7 cellular contexts compared by ENCODE assay signal in genomic region chr13:97224544-97225324, GRCh38. TPM values are rescaled to one million over a fixed set of nuclear protein-coding genes. Genes with fewer than 3 reads are reported as not detected.
DNase-seq lines count a peak whose midpoint lies in the region; ATAC-seq, FAIRE-seq and TF ChIP-seq lines count a peak whose summit lies in the region.

No MANE protein-coding gene starts in this region.

- H3K9me3 ChIP-seq in right cardiac atrium (ENCODE audit: control insufficient read depth, low read length) = no peaks in the 10 kb centered on the region
- no peaks in the 10 kb centered on the region for H3K9me3 ChIP-seq in small intestine (ENCODE audit: control insufficient read depth, low read depth)

- H3K4me3 Mint-ChIP-seq in activated naive CD4-positive, alpha-beta T cell treated with anti-CD3 and anti-CD28 coated beads, Interleukin-2, amount 50 U/mL, for 24 hours = peak overlapping the region; percentile 93

- H3K4me1 Mint-ChIP-seq in activated naive CD4-positive, alpha-beta T cell treated with anti-CD3 and anti-CD28 coated beads, Interleukin-2, amount 50 U/mL, for 24 hours = peaks cover 65% of the 10 kb centered on the region

- no peak for DNase-seq in GM06990 (ENCODE audit: extremely low read depth, insufficient read length)
- DNase-seq in NCI-H1092 treated with DMSO at 0.1 percent for 48 hours (lab: John Stamatoyannopoulos, UW) = peak; percentile 90
- DNase-seq in right cardiac atrium = peak in 1 of 3 donors; percentile 64
- peak; percentile 85 for DNase-seq in small intestine
- DNase-seq in effector CD8-positive, alpha-beta T cell (lab: John Stamatoyannopoulos, UW) = no peak

- H3K4me1 ChIP-seq in right cardiac atrium (ENCODE audit: control insufficient read depth, insufficient read depth, low read length) = peaks cover 19% of the 10 kb centered on the region
- H3K4me1 ChIP-seq in small intestine (ENCODE audit: control insufficient read depth in 2 of 2, insufficient read depth in 1 of 2, low read depth in 1 of 2, low read length in 1 of 2) = peaks cover 11 to 20% of the 10 kb centered on the region in 2 donors

- no peaks in the 10 kb centered on the region for H3K27me3 Mint-ChIP-seq in activated naive CD4-positive, alpha-beta T cell treated with anti-CD3 and anti-CD28 coated beads, Interleukin-2, amount 50 U/mL, for 24 hours

- ATAC-seq in right cardiac atrium = no peak
- no peak for ATAC-seq in GM19455 (IDR thresholded peaks at IDR 0.05; ENCODE audit: unreplicated experiment)

- H3K36me3 ChIP-seq in GM06990 (ENCODE audit: control insufficient read depth, insufficient read depth, low read length) (no peaks in the 10 kb centered on the region), small intestine (ENCODE audit: control insufficient read depth in 2 of 2, insufficient read depth in 2 of 2, low read length in 2 of 2) (no peaks in the 10 kb centered on the region)

- intact Hi-C loops in right cardiac atrium (cut with DNase I) = loop anchor here in 3 of 4 donors (5.0 to 10.0 kb wide), 5 partner anchors 50 to 138 kb away; no protein-coding TSS in a partner anchor

- no peak for FAIRE-seq in small intestine (lab: Jason Lieb, UNC)

- H3K27me3 ChIP-seq in GM06990 (replicated peaks; ENCODE audit: control insufficient read depth, insufficient read depth, low read length) (no peaks in the 10 kb centered on the region), right cardiac atrium (ENCODE audit: control insufficient read depth, insufficient read depth) (no peaks in the 10 kb centered on the region), small intestine (ENCODE audit: control insufficient read depth in 2 of 2, insufficient read depth in 2 of 2, low read length in 2 of 2) (no peaks in the 10 kb centered on the region)

- H3K27ac ChIP-seq in right cardiac atrium (ENCODE audit: low read length) (peak overlapping the region; percentile 99), small intestine (ENCODE audit: low read depth in 1 of 2, low read length in 1 of 2) (peak overlapping the region in 1 of 2 donors; percentile 97)

- H3K4me3 ChIP-seq in GM06990 (replicated peaks; ENCODE audit: low read depth, low read length) (peak overlapping the region; percentile 84), right cardiac atrium (ENCODE audit: low read length) (peak overlapping the region; percentile 99), small intestine (ENCODE audit: low read depth in 1 of 2, low read length in 2 of 2) (peak overlapping the region in 1 of 2 donors; percentile 89)

- no peak for TF ChIP-seq CTCF in GM06990 (IDR thresholded peaks at IDR 0.05; ENCODE audit: insufficient read depth, low read length, poor library complexity, severe bottlenecking)

- H3K36me3 Mint-ChIP-seq in activated naive CD4-positive, alpha-beta T cell treated with anti-CD3 and anti-CD28 coated beads, Interleukin-2, amount 50 U/mL, for 24 hours = peaks cover 1% of the 10 kb centered on the region

- H3K9me3 Mint-ChIP-seq in activated naive CD4-positive, alpha-beta T cell treated with anti-CD3 and anti-CD28 coated beads, Interleukin-2, amount 50 U/mL, for 24 hours = no peaks in the 10 kb centered on the region

- H3K27ac Mint-ChIP-seq in activated naive CD4-positive, alpha-beta T cell treated with anti-CD3 and anti-CD28 coated beads, Interleukin-2, amount 50 U/mL, for 24 hours = peak overlapping the region; percentile 95

- WGBS in right cardiac atrium = 7% methylated on average over 5 of the region's 5 CpGs
- 6 to 18% (median 14%) methylated on average over 5 of the region's 5 CpGs for WGBS in small intestine, 3 donors

RNA-seq across cellular contexts. Expression of gene MBNL2, which starts 2.6 kb away (rescaled TPM):
- 10 to 100 TPM; 71.8 to 89.6 (median 76.2) TPM for total RNA-seq in right cardiac atrium
- polyA plus RNA-seq in right cardiac atrium (23.2 TPM), small intestine (10 to 100 TPM; 12.1 to 13.6 (median 12.7) TPM)

Comparison
In these comparisons a context has a peak if more than half of its experiments do, and no peak if none do; other contexts are left out.
1. DNase-seq: peak in NCI-H1092 treated with DMSO at 0.1 percent for 48 hours (single experiment) and small intestine (single experiment); none in GM06990 (single experiment) and effector CD8-positive, alpha-beta T cell (single experiment).